ENCODE assay signal across 18 cellular contexts in genomic region chr1:70318191-70318590, GRCh38. TPM values are rescaled to one million over a fixed set of nuclear protein-coding genes. Genes with fewer than 3 reads are reported as not detected.
DNase-seq lines count a peak whose midpoint lies in the region; FAIRE-seq and TF ChIP-seq lines count a peak whose summit lies in the region.
"Had no signal": no experiment of that assay in that cellular context is flagged by ENCODE, and none has a peak within 500 bp of the region (broad histone marks: within the 10 kb centered on the region; RNA-seq: fewer than 3 reads in every experiment).

No MANE protein-coding gene starts in this region.

- 4 to 38% (median 36%) methylated on average over 1 of the region's 1 CpG for WGBS in small intestine, 3 donors

- no peak for FAIRE-seq in small intestine (lab: Jason Lieb, UNC)

- H3K36me3 ChIP-seq in small intestine (ENCODE audit: control insufficient read depth in 2 of 2, insufficient read depth in 2 of 2, low read length in 2 of 2), result no peaks in the 10 kb centered on the region
- no peaks in the 10 kb centered on the region for H3K36me3 ChIP-seq in colonic mucosa

- H3K27ac ChIP-seq in small intestine (ENCODE audit: low read depth in 1 of 2, low read length in 1 of 2), result no peak overlapping the region
- H3K27ac ChIP-seq in colonic mucosa, result no peak overlapping the region
- H3K27ac ChIP-seq: C4-2B, HL-60, RWPE1 had no signal

- CTCF ChIA-PET in Calu3 (lab: Charles Lee), result no interaction called here

- H3K4me3 Mint-ChIP-seq in Calu3 (ENCODE audit: low read depth, unreplicated experiment), result no peak overlapping the region
- H3K4me3 Mint-ChIP-seq: H9 had no signal

- intact Hi-C loops in Calu3 (cut with micrococcal nuclease; ENCODE audit: unreplicated experiment) (loop anchor here (5.0 to 10.0 kb wide), 4 partner anchors 34 to 757 kb away; partner anchors contain the start of genes ANKRD13C and CTH), colonic mucosa (cut with DNase I) (no loop called here), cardiac septum (cut with DNase I) (no loop called here)

- no TSS peak for BruUV-seq in Calu3 (replicated peaks; lab: Mats Ljungman, UMichigan)

- H3K27me3 ChIP-seq in small intestine (ENCODE audit: control insufficient read depth in 2 of 2, insufficient read depth in 2 of 2, low read length in 2 of 2) (no peaks in the 10 kb centered on the region), colonic mucosa (no peaks in the 10 kb centered on the region)

- H3K4me3 ChIP-seq in choroid plexus epithelial cell (ENCODE audit: low read depth, low read length) (no peak overlapping the region), small intestine (ENCODE audit: low read depth in 1 of 2, low read length in 2 of 2) (no peak overlapping the region), colonic mucosa (no peak overlapping the region)

- no peak overlapping the region for H3K9ac ChIP-seq in colonic mucosa (ENCODE audit: low read depth in 2 of 2, low read length in 2 of 2)

- H3K4me1 ChIP-seq in small intestine (ENCODE audit: control insufficient read depth in 2 of 2, insufficient read depth in 1 of 2, low read depth in 1 of 2, low read length in 1 of 2) (no peaks in the 10 kb centered on the region), colonic mucosa (no peaks in the 10 kb centered on the region)

- no peaks in the 10 kb centered on the region for H3K9me3 ChIP-seq in small intestine (ENCODE audit: control insufficient read depth, low read depth)
- no peaks in the 10 kb centered on the region for H3K9me3 ChIP-seq in colonic mucosa

- H3K9me3 Mint-ChIP-seq in Calu3 (ENCODE audit: low read depth, unreplicated experiment), result no peaks in the 10 kb centered on the region
- H3K9me3 Mint-ChIP-seq: H9 had no signal

- no peaks in the 10 kb centered on the region for H3K27me3 Mint-ChIP-seq in Calu3 (ENCODE audit: unreplicated experiment)

- H3K36me3 Mint-ChIP-seq in Calu3 (ENCODE audit: insufficient read depth, unreplicated experiment), result no peaks in the 10 kb centered on the region

- DNase-seq in Calu3, result no peak
- peak; percentile 12 for DNase-seq in LoVo (ENCODE audit: low spot score)
- DNase-seq in choroid plexus epithelial cell (ENCODE audit: low read depth), result peak; percentile 9
- DNase-seq in small intestine, result peak; percentile 58
- DNase-seq in COLO668 (lab: John Stamatoyannopoulos, UW; ENCODE audit: unreplicated experiment), result no peak
- no peak for DNase-seq in colonic mucosa
- DNase-seq in cardiac septum (ENCODE audit: low spot score), result no peak
- DNase-seq: DMS79, H9, KG1, NCI-H1105, NCI-H187, NCI-H446 treated with DMSO at 0.1 percent for 48 hours, NCI-H526 treated with DMSO at 0.1 percent for 48 hours, SHP77 treated with DMSO at 0.1 percent for 48 hours had no signal

- TF ChIP-seq CTCF in Calu3 (IDR thresholded peaks at IDR 0.05; ENCODE audit: unreplicated experiment), result no peak
- no peak for TF ChIP-seq CTCF in choroid plexus epithelial cell (conservative IDR thresholded peaks at IDR 0.05; ENCODE audit: low read depth, low read length)
- TF ChIP-seq CTCF in colonic mucosa (IDR thresholded peaks at IDR 0.05), result no peak

- H3K27ac Mint-ChIP-seq in Calu3 (ENCODE audit: unreplicated experiment), result peak overlapping the region; percentile 6

- H3K4me1 Mint-ChIP-seq in Calu3 (ENCODE audit: low read depth, unreplicated experiment), result peaks cover 25% of the 10 kb centered on the region
- H3K4me1 Mint-ChIP-seq: H9 had no signal

RNA-seq across cellular contexts. Expression of gene ANKRD13C, which starts 36.3 kb away (rescaled TPM):
- 24.6 and 25.2 TPM in 2 replicates for total RNA-seq in Calu3 (2022)
- polyA plus RNA-seq in small intestine, result 1 to 10 TPM; 6.9 to 9.7 (median 8.4) TPM
- 10 to 100 TPM; 22.0 to 23.8 TPM for total RNA-seq in colonic mucosa
- total RNA-seq in cardiac septum, result 11.8 TPM

Comparison
In these comparisons a context has a peak if more than half of its experiments do, and no peak if none do; other contexts are left out.
1. DNase-seq: peak in LoVo (single experiment), choroid plexus epithelial cell (single experiment) and small intestine (single experiment); none in Calu3 (single experiment), COLO668 (single experiment), colonic mucosa (single experiment) and cardiac septum (single experiment).